Comparison of ENCODE assay signal across 1 cellular context in the genomic region with DNA sequence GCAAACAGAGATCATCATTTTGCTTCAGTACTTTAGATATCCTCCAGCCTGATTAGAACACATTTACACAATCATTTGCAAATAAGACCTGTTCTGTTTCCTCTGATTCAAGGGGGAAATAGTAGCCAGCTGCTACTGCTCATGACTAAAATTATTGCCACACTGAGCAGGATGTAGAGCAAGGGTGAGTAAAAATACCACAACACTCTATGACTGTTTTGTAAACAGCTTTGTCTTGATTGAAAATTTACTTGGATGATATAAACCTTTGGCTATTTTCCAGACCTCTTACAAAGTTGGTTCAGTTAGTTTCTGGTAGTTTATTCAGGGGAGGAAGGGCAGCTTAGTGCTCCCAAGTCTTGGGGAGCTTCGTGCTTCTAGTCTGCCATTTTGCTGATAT.
TF ChIP-seq lines count a peak whose summit lies in the region.

No MANE protein-coding gene starts in this region.

TF ChIP-seq in GM23338, 12 proteins besides CTCF, POLR2A, EP300 and RAD21 (continued from another document):
- TF ChIP-seq, protein P1, sequence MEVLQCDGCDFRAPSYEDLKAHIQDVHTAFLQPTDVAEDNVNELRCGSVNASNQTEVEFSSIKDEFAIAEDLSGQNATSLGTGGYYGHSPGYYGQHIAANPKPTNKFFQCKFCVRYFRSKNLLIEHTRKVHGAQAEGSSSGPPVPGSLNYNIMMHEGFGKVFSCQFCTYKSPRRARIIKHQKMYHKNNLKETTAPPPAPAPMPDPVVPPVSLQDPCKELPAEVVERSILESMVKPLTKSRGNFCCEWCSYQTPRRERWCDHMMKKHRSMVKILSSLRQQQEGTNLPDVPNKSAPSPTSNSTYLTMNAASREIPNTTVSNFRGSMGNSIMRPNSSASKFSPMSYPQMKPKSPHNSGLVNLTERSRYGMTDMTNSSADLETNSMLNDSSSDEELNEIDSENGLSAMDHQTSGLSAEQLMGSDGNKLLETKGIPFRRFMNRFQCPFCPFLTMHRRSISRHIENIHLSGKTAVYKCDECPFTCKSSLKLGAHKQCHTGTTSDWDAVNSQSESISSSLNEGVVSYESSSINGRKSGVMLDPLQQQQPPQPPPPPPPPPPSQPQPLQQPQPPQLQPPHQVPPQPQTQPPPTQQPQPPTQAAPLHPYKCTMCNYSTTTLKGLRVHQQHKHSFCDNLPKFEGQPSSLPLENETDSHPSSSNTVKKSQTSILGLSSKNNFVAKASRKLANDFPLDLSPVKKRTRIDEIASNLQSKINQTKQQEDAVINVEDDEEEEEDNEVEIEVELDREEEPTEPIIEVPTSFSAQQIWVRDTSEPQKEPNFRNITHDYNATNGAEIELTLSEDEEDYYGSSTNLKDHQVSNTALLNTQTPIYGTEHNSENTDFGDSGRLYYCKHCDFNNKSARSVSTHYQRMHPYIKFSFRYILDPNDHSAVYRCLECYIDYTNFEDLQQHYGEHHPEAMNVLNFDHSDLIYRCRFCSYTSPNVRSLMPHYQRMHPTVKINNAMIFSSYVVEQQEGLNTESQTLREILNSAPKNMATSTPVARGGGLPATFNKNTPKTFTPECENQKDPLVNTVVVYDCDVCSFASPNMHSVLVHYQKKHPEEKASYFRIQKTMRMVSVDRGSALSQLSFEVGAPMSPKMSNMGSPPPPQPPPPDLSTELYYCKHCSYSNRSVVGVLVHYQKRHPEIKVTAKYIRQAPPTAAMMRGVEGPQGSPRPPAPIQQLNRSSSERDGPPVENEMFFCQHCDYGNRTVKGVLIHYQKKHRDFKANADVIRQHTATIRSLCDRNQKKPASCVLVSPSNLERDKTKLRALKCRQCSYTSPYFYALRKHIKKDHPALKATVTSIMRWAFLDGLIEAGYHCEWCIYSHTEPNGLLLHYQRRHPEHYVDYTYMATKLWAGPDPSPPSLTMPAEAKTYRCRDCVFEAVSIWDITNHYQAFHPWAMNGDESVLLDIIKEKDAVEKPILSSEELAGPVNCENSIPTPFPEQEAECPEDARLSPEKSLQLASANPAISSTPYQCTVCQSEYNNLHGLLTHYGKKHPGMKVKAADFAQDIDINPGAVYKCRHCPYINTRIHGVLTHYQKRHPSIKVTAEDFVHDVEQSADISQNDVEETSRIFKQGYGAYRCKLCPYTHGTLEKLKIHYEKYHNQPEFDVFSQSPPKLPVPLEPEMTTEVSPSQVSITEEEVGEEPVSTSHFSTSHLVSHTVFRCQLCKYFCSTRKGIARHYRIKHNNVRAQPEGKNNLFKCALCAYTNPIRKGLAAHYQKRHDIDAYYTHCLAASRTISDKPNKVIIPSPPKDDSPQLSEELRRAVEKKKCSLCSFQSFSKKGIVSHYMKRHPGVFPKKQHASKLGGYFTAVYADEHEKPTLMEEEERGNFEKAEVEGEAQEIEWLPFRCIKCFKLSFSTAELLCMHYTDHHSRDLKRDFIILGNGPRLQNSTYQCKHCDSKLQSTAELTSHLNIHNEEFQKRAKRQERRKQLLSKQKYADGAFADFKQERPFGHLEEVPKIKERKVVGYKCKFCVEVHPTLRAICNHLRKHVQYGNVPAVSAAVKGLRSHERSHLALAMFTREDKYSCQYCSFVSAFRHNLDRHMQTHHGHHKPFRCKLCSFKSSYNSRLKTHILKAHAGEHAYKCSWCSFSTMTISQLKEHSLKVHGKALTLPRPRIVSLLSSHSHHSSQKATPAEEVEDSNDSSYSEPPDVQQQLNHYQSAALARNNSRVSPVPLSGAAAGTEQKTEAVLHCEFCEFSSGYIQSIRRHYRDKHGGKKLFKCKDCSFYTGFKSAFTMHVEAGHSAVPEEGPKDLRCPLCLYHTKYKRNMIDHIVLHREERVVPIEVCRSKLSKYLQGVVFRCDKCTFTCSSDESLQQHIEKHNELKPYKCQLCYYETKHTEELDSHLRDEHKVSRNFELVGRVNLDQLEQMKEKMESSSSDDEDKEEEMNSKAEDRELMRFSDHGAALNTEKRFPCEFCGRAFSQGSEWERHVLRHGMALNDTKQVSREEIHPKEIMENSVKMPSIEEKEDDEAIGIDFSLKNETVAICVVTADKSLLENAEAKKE (CRISPR knock-in tag; IDR thresholded peaks at IDR 0.05): no peak
- TF ChIP-seq, protein P2, sequence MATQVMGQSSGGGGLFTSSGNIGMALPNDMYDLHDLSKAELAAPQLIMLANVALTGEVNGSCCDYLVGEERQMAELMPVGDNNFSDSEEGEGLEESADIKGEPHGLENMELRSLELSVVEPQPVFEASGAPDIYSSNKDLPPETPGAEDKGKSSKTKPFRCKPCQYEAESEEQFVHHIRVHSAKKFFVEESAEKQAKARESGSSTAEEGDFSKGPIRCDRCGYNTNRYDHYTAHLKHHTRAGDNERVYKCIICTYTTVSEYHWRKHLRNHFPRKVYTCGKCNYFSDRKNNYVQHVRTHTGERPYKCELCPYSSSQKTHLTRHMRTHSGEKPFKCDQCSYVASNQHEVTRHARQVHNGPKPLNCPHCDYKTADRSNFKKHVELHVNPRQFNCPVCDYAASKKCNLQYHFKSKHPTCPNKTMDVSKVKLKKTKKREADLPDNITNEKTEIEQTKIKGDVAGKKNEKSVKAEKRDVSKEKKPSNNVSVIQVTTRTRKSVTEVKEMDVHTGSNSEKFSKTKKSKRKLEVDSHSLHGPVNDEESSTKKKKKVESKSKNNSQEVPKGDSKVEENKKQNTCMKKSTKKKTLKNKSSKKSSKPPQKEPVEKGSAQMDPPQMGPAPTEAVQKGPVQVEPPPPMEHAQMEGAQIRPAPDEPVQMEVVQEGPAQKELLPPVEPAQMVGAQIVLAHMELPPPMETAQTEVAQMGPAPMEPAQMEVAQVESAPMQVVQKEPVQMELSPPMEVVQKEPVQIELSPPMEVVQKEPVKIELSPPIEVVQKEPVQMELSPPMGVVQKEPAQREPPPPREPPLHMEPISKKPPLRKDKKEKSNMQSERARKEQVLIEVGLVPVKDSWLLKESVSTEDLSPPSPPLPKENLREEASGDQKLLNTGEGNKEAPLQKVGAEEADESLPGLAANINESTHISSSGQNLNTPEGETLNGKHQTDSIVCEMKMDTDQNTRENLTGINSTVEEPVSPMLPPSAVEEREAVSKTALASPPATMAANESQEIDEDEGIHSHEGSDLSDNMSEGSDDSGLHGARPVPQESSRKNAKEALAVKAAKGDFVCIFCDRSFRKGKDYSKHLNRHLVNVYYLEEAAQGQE (IDR thresholded peaks at IDR 0.05; ENCODE audit: unreplicated experiment): no peak
- no peak for TF ChIP-seq EZH2 (IDR thresholded peaks at IDR 0.05; ENCODE audit: low read depth, unreplicated experiment)
- no peak for TF ChIP-seq STAT1 (IDR thresholded peaks at IDR 0.05; ENCODE audit: unreplicated experiment)
- TF ChIP-seq POLR2AphosphoS5 (IDR thresholded peaks at IDR 0.05; ENCODE audit: low read depth): no peak
